ENCODE assay signal across 1 cellular context in the genomic region with DNA sequence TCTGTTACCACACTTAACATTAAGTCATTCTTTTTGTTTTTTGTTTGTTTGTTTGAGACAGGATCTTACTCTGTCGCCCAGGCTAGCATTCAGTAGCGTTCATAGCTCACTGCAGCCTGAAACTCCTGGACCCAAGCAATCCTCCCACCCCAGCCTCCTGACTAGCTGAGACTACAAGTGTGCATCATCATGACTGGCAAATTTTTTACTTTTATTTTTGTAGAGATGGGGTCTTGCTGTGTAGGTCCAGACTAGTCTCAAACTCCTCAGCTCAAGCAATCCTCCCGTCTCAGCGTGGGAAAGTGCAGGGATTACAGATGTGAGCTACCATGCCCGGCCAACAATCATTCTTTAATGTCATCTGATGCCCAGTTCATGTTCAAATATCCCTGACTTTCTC.
TF ChIP-seq lines count a peak whose summit lies in the region.

No MANE protein-coding gene starts in this region.

TF ChIP-seq in GM23338, 12 proteins besides CTCF, POLR2A, EP300 and RAD21:
- TF ChIP-seq CREB1 (CRISPR knock-in tag; IDR thresholded peaks at IDR 0.05; ENCODE audit: low read depth) (no peak), STAT1 (IDR thresholded peaks at IDR 0.05; ENCODE audit: unreplicated experiment) (no peak)
